In the genomic region with DNA sequence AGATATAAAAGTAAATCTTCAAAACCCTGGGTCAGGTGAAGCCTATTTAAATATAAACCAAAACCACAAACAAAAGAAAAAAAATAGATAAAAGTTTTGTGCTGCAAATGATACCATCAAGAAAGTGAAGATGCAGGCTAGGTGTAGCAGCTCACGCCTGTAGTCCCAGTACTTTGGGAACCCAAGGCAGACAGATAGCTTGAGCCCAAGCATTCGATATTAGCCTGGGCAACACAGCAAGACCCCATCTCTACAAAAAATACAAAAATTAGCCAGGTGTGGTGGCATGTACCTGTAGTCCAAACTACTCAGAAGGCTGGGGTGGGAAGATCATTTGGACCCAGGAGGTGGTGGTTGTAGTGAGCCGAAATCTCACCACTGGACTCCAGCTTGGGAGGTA, we compare ENCODE assay signal across 28 cellular contexts.
"Had no signal": no experiment of that assay in that cellular context is flagged by ENCODE, and none has a peak within 500 bp of the region (broad histone marks: within the 10 kb centered on the region; RNA-seq: fewer than 3 reads in every experiment).

No MANE protein-coding gene starts in this region.

- H3K4me3 ChIP-seq: stomach, suprapubic skin, testis, thoracic aorta, thyroid gland, tibial artery, tibial nerve, transverse colon, upper lobe of left lung, upper lobe of right lung, uterus, vagina had no signal

- H3K9me3 Mint-ChIP-seq: stimulated activated naive B cell treated with anti-CD40 and anti-IgM and Interleukin-4, amounts not matched to agents 10 μg/mL and 1 μg/mL and 100 μg/mL, for 72 hours; type B pancreatic cell had no signal

- DNase-seq: stimulated activated CD4-positive, alpha-beta T cell treated with anti-CD3 and anti-CD28 coated beads, Interleukin-2, amount 100 ng/mL, for 48 hours; stimulated activated CD4-positive, alpha-beta T cell treated with anti-CD3 and anti-CD28 coated beads, Interleukin-4, amount 100 ng/mL, for 1 hour; stimulated activated CD4-positive, alpha-beta T cell treated with anti-CD3 and anti-CD28 coated beads, Interleukin-4, amount 100 ng/mL, for 24 hours; stimulated activated CD4-positive, alpha-beta T cell treated with anti-CD3 and anti-CD28 coated beads, Interleukin-4, amount 100 ng/mL, for 4 hours; stimulated activated CD8-positive, alpha-beta memory T cell treated with anti-CD3 and anti-CD28 coated beads, Interleukin-4, amount 100 ng/mL, for 48 hours; stimulated activated naive B cell treated with anti-CD40 and anti-IgM and Interleukin-4, amounts not matched to agents 10 μg/mL and 1 μg/mL and 100 μg/mL, for 72 hours; stimulated activated naive CD4-positive, alpha-beta T cell; stimulated activated naive CD4-positive, alpha-beta T cell treated with Interleukin-2 at 50 U/mL for 16 hours; stimulated activated naive CD8-positive, alpha-beta T cell treated with anti-CD3 and anti-CD28 coated beads, Interleukin-15, amount 100 ng/mL, for 72 hours; stimulated activated naive CD8-positive, alpha-beta T cell treated with anti-CD3 and anti-CD28 coated beads, Interleukin-15, Interleukin-2, amounts not matched to agents 100 U/mL and 50 U/mL, for 24 hours; stomach; testis; thyroid gland; tibial artery; transverse colon; trophoblast cell; upper lobe of left lung; upper lobe of right lung; uterus had no signal

- H3K27ac Mint-ChIP-seq: stimulated activated effector memory CD8-positive, alpha-beta T cell treated with anti-CD3 and anti-CD28 coated beads, Interleukin-12 subunit alpha, Interleukin-12 subunit beta, amount 100 ng/mL, for 72 hours; stimulated activated memory B cell treated with anti-CD40 and anti-IgM and Interleukin-4, amounts not matched to agents 10 μg/mL and 1 μg/mL and 100 μg/mL, for 72 hours; stimulated activated naive B cell treated with anti-CD40 and anti-IgM and Interleukin-4, amounts not matched to agents 10 μg/mL and 1 μg/mL and 100 μg/mL, for 72 hours; stimulated activated naive CD8-positive, alpha-beta T cell treated with anti-CD3 and anti-CD28 coated beads, Interleukin-15, amount 100 ng/mL, for 72 hours; stimulated activated naive CD8-positive, alpha-beta T cell treated with anti-CD3 and anti-CD28 coated beads, Interleukin-15, Interleukin-2, amounts not matched to agents 100 ng/mL and 50 ng/mL, for 24 hours; type B pancreatic cell had no signal

- H3K9me3 ChIP-seq: stomach, suprapubic skin, testis, thoracic aorta, thyroid gland, tibial artery, transverse colon, upper lobe of left lung, upper lobe of right lung, uterus, vagina had no signal

- H3K27me3 ChIP-seq: stomach, suprapubic skin, testis, thyroid gland, tibial artery, tibial nerve, transverse colon, upper lobe of left lung, upper lobe of right lung, uterus, vagina had no signal

- FAIRE-seq: urothelium cell line had no signal

- ATAC-seq: stimulated activated effector memory CD8-positive, alpha-beta T cell treated with anti-CD3 and anti-CD28 coated beads, Interleukin-12 subunit alpha, Interleukin-12 subunit beta, amount 100 ng/mL, for 72 hours; stimulated activated memory B cell treated with anti-CD40 and anti-IgM and Interleukin-4, amounts not matched to agents 10 μg/mL and 1 μg/mL and 100 μg/mL, for 72 hours; stimulated activated naive B cell treated with anti-CD40 and anti-IgM and Interleukin-4, amounts not matched to agents 10 μg/mL and 1 μg/mL and 100 μg/mL, for 72 hours; stimulated activated naive CD8-positive, alpha-beta T cell treated with anti-CD3 and anti-CD28 coated beads, Interleukin-15, amount 100 ng/mL, for 72 hours; stimulated activated naive CD8-positive, alpha-beta T cell treated with anti-CD3 and anti-CD28 coated beads, Interleukin-15, Interleukin-2, amounts not matched to agents 100 U/mL and 50 U/mL, for 24 hours; upper lobe of right lung had no signal

- H3K4me1 Mint-ChIP-seq: stimulated activated effector memory CD8-positive, alpha-beta T cell treated with anti-CD3 and anti-CD28 coated beads, Interleukin-12 subunit alpha, Interleukin-12 subunit beta, amount 100 ng/mL, for 72 hours; stimulated activated memory B cell treated with anti-CD40 and anti-IgM and Interleukin-4, amounts not matched to agents 10 μg/mL and 1 μg/mL and 100 μg/mL, for 72 hours; stimulated activated naive B cell treated with anti-CD40 and anti-IgM and Interleukin-4, amounts not matched to agents 10 μg/mL and 1 μg/mL and 100 μg/mL, for 72 hours; stimulated activated naive CD8-positive, alpha-beta T cell treated with anti-CD3 and anti-CD28 coated beads, Interleukin-15, amount 100 ng/mL, for 72 hours had no signal

- H3K36me3 ChIP-seq: stomach, suprapubic skin, thoracic aorta, thyroid gland, tibial artery, tibial nerve, transverse colon, upper lobe of left lung, upper lobe of right lung, uterus, vagina had no signal

- H3K27ac ChIP-seq: stomach, suprapubic skin, thoracic aorta, thyroid gland, tibial artery, tibial nerve, transverse colon, upper lobe of left lung, upper lobe of right lung, uterus, vagina had no signal

- H3K27me3 Mint-ChIP-seq: stimulated activated memory B cell treated with anti-CD40 and anti-IgM and Interleukin-4, amounts not matched to agents 10 μg/mL and 1 μg/mL and 100 μg/mL, for 72 hours; stimulated activated naive B cell treated with anti-CD40 and anti-IgM and Interleukin-4, amounts not matched to agents 10 μg/mL and 1 μg/mL and 100 μg/mL, for 72 hours; stimulated activated naive CD8-positive, alpha-beta T cell treated with anti-CD3 and anti-CD28 coated beads, Interleukin-15, amount 100 ng/mL, for 72 hours; stimulated activated naive CD8-positive, alpha-beta T cell treated with anti-CD3 and anti-CD28 coated beads, Interleukin-15, Interleukin-2, amounts not matched to agents 100 ng/mL and 50 ng/mL, for 24 hours; type B pancreatic cell had no signal

- H3K4me3 Mint-ChIP-seq: stimulated activated effector memory CD8-positive, alpha-beta T cell treated with anti-CD3 and anti-CD28 coated beads, Interleukin-12 subunit alpha, Interleukin-12 subunit beta, amount 100 ng/mL, for 72 hours; stimulated activated memory B cell treated with anti-CD40 and anti-IgM and Interleukin-4, amounts not matched to agents 10 μg/mL and 1 μg/mL and 100 μg/mL, for 72 hours; stimulated activated naive B cell treated with anti-CD40 and anti-IgM and Interleukin-4, amounts not matched to agents 10 μg/mL and 1 μg/mL and 100 μg/mL, for 72 hours; stimulated activated naive CD8-positive, alpha-beta T cell treated with anti-CD3 and anti-CD28 coated beads, Interleukin-15, amount 100 ng/mL, for 72 hours; stimulated activated naive CD8-positive, alpha-beta T cell treated with anti-CD3 and anti-CD28 coated beads, Interleukin-15, Interleukin-2, amounts not matched to agents 100 ng/mL and 50 ng/mL, for 24 hours; type B pancreatic cell had no signal

- H3K4me1 ChIP-seq: uterus, vagina had no signal

- H3K36me3 Mint-ChIP-seq: stimulated activated effector memory CD8-positive, alpha-beta T cell treated with anti-CD3 and anti-CD28 coated beads, Interleukin-12 subunit alpha, Interleukin-12 subunit beta, amount 100 ng/mL, for 72 hours; stimulated activated memory B cell treated with anti-CD40 and anti-IgM and Interleukin-4, amounts not matched to agents 10 μg/mL and 1 μg/mL and 100 μg/mL, for 72 hours; stimulated activated naive B cell treated with anti-CD40 and anti-IgM and Interleukin-4, amounts not matched to agents 10 μg/mL and 1 μg/mL and 100 μg/mL, for 72 hours; type B pancreatic cell had no signal
